ENCODE assay signal across 11 cellular contexts in genomic region chr14:68927956-68928675, GRCh38. TPM values are rescaled to one million over a fixed set of nuclear protein-coding genes. Genes with fewer than 3 reads are reported as not detected.
DNase-seq lines count a peak whose midpoint lies in the region; ATAC-seq and TF ChIP-seq lines count a peak whose summit lies in the region.
"Had no signal": no experiment of that assay in that cellular context is flagged by ENCODE, and none has a peak within 500 bp of the region (broad histone marks: within the 10 kb centered on the region; RNA-seq: fewer than 3 reads in every experiment).

No MANE protein-coding gene starts in this region.

- H3K27me3 Mint-ChIP-seq in nephron (ENCODE audit: low read depth) = no peaks in the 10 kb centered on the region

- peaks cover 25% of the 10 kb centered on the region for H3K36me3 Mint-ChIP-seq in nephron (ENCODE audit: low read depth)

- H4K20me1 ChIP-seq in Karpas-422 (ENCODE audit: insufficient read depth, low read depth, low read length) = no peaks in the 10 kb centered on the region

- H3K27me3 ChIP-seq in right atrium auricular region (no peaks in the 10 kb centered on the region), colonic mucosa (no peaks in the 10 kb centered on the region), Karpas-422 (ENCODE audit: low read length) (no peaks in the 10 kb centered on the region; the same call in 1 of the 2 replicates)

- peak overlapping the region in 1 of 3 experiments; percentile 21 for H3K4me3 Mint-ChIP-seq in nephron

- H3K4me3 ChIP-seq in right atrium auricular region (no peak overlapping the region), colonic mucosa (no peak overlapping the region), Karpas-422 (ENCODE audit: low read length) (no peak overlapping the region)

- no peak overlapping the region for H2AFZ ChIP-seq in Karpas-422 (ENCODE audit: low read length)

- peaks cover 57% of the 10 kb centered on the region for H3K4me1 Mint-ChIP-seq in nephron

- intact Hi-C loops in Right ventricle myocardium superior (cut with DNase I) (no loop called here), colonic mucosa (cut with DNase I) (no loop called here)

- peak overlapping the region in 1 of 2 donors; percentile 48 for H3K9ac ChIP-seq in colonic mucosa (ENCODE audit: low read depth in 2 of 2, low read length in 2 of 2)
- H3K9ac ChIP-seq in Karpas-422 (ENCODE audit: low read length) = no peak overlapping the region

- H3K27ac Mint-ChIP-seq in nephron = peak overlapping the region; percentile 27 to 78 (median 74)

- H3K36me3 ChIP-seq in right atrium auricular region = peaks cover 24% of the 10 kb centered on the region
- H3K36me3 ChIP-seq in colonic mucosa = no peaks in the 10 kb centered on the region
- no peaks in the 10 kb centered on the region for H3K36me3 ChIP-seq in Karpas-422 (ENCODE audit: insufficient read depth, low read length)

- peak overlapping the region; percentile 42 to 50 for H3K27ac ChIP-seq in right atrium auricular region
- peak overlapping the region; percentile 34 for H3K27ac ChIP-seq in colonic mucosa
- no peak overlapping the region for H3K27ac ChIP-seq in Karpas-422 (ENCODE audit: low read length)
- H3K27ac ChIP-seq: C4-2B had no signal

- H3K9me3 ChIP-seq in right atrium auricular region (no peaks in the 10 kb centered on the region), colonic mucosa (no peaks in the 10 kb centered on the region), Karpas-422 (ENCODE audit: low read length) (peaks cover 9% of the 10 kb centered on the region)

- H3K9me3 Mint-ChIP-seq in nephron = peaks cover 3% of the 10 kb centered on the region

- H3K79me2 ChIP-seq in Karpas-422 (ENCODE audit: low read length) = no peaks in the 10 kb centered on the region

- TF ChIP-seq CTCF in right atrium auricular region (IDR thresholded peaks at IDR 0.05) (no peak), colonic mucosa (IDR thresholded peaks at IDR 0.05) (no peak), nephron (IDR thresholded peaks at IDR 0.05; ENCODE audit: unreplicated experiment in 3 of 3) (no peak), GM13977 (IDR thresholded peaks at IDR 0.05; ENCODE audit: extremely low read depth, insufficient read depth, missing control alignments) (no peak)

- in situ Hi-C loops in GM13977 (cut with MboI; ENCODE audit: low pct_unique_long_range_greater_than_20kb, low sequenced_read_pairs, unreplicated experiment) = no loop called here

- DNase-seq in right atrium auricular region (ENCODE audit: low spot score) = no peak
- no peak for DNase-seq in Right ventricle myocardium superior
- DNase-seq in colonic mucosa = no peak
- no peak for DNase-seq in superior temporal gyrus (ENCODE audit: extremely low spot score)
- DNase-seq in Karpas-422 = no peak
- no peak for DNase-seq in GM13977 (ENCODE audit: low spot score)
- DNase-seq: NCI-H1417 treated with DMSO at 0.1 percent for 48 hours, NCI-H69 had no signal

- H3K4me1 ChIP-seq in right atrium auricular region (peaks cover 0 to 69% of the 10 kb centered on the region in 2 donors), colonic mucosa (peaks cover 8% of the 10 kb centered on the region), Karpas-422 (ENCODE audit: low read length) (no peaks in the 10 kb centered on the region)

- ATAC-seq in Right ventricle myocardium superior (ENCODE audit: poor library complexity) (no peak), HG03460 (IDR thresholded peaks at IDR 0.05; ENCODE audit: unreplicated experiment) (no peak)

- H3K4me2 ChIP-seq in Karpas-422 (ENCODE audit: low read depth, low read length, poor library complexity, severe bottlenecking) = no peak overlapping the region

- no peaks in the 10 kb centered on the region for H3K9me2 ChIP-seq in Karpas-422 (replicated peaks; ENCODE audit: insufficient read depth, low read length)

RNA-seq across cellular contexts. Expression of gene ACTN1, which starts 51.0 kb away (rescaled TPM):
- total RNA-seq in right atrium auricular region (100 to 1,000 TPM; 170 to 316 TPM), Right ventricle myocardium superior (92.5 TPM), colonic mucosa (100 to 1,000 TPM; 106 to 185 TPM)
- total RNA-seq in Karpas-422 (2014; rRNA removed; shearing (Covaris generic); ENCODE audit: low replicate concordance) = 1.1 TPM in 1 of 2 replicates, not detected in the other

Comparison
In these comparisons a context has a peak if more than half of its experiments do, and no peak if none do; other contexts are left out.
1. RNA of gene ACTN1, which starts 51.0 kb away (total RNA-seq): 170 to 316 TPM in right atrium auricular region, 106 to 185 TPM in colonic mucosa and 92.5 TPM in Right ventricle myocardium superior (single experiment); 1.1 TPM in Karpas-422; every median in the first group is over 10 times any median in the second.